ENCODE assay signal across 29 cellular contexts in the genomic region with DNA sequence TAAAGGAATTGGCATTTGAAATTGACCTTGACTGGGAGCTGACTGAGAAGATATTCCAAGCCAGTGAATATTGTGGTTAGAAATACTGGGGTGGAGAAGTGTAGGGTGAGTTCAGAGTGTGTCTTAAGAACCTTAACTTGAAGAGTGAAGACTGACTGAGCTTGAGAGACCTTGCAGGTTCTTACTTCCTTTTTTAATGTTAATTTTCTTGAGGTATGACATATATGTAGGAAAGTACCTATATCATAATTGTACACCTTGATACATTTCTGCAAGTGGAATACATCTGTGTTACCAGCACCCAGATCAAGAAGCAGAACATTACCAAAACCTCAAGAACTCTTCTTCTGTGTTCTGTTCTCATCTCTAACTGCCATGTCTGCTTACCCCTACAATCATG. TPM values are rescaled to one million over a fixed set of nuclear protein-coding genes. Genes with fewer than 3 reads are reported as not detected.
DNase-seq lines count a peak whose midpoint lies in the region; ATAC-seq, FAIRE-seq and TF ChIP-seq lines count a peak whose summit lies in the region.
"Had no signal": no experiment of that assay in that cellular context is flagged by ENCODE, and none has a peak within 500 bp of the region (broad histone marks: within the 10 kb centered on the region; RNA-seq: fewer than 3 reads in every experiment).

No MANE protein-coding gene starts in this region.

- TF ChIP-seq CTCF in HFFc6 (IDR thresholded peaks at IDR 0.05) (no peak), esophagus muscularis mucosa (IDR thresholded peaks at IDR 0.05) (no peak), osteocyte (IDR thresholded peaks at IDR 0.05) (no peak), Peyer's patch (IDR thresholded peaks at IDR 0.05) (no peak), HepG2 (CRISPR knock-in tag; IDR thresholded peaks at IDR 0.05) (no peak)

- H3K27me3 ChIP-seq in esophagus muscularis mucosa: no peaks in the 10 kb centered on the region
- no peaks in the 10 kb centered on the region for H3K27me3 ChIP-seq in Peyer's patch
- no peaks in the 10 kb centered on the region for H3K27me3 ChIP-seq in HepG2 (ENCODE audit: control insufficient read depth in 1 of 2, insufficient read depth in 2 of 2, low read length in 2 of 2)
- H3K27me3 ChIP-seq: BLaER1, cardiac muscle cell, left lung, upper lobe of right lung had no signal

- peaks cover 10 to 63% (median 55%) of the 10 kb centered on the region in 4 donors for H3K4me1 ChIP-seq in esophagus muscularis mucosa
- H3K4me1 ChIP-seq in Peyer's patch: peaks cover 0 to 14% (median 0%) of the 10 kb centered on the region in 4 donors
- H3K4me1 ChIP-seq in HepG2 (ENCODE audit: insufficient read depth, low read length): peaks cover 28% of the 10 kb centered on the region
- H3K4me1 ChIP-seq: BLaER1, left lung, upper lobe of right lung had no signal

- POLR2A ChIA-PET in HepG2 (lab: Yijun Ruan, JAX): no interaction called here

- H3K9me3 Mint-ChIP-seq in HFFc6 (no peaks in the 10 kb centered on the region), osteocyte (ENCODE audit: unreplicated experiment) (no peaks in the 10 kb centered on the region)
- H3K9me3 Mint-ChIP-seq: effector memory CD8-positive, alpha-beta T cell; natural killer cell had no signal

- H3K4me2 ChIP-seq in HepG2 (ENCODE audit: low read depth, low read length): no peak overlapping the region
- H3K4me2 ChIP-seq: BLaER1 had no signal

- peak; percentile 13 for DNase-seq in ELR (ENCODE audit: low read depth)
- DNase-seq in HFFc6: no peak
- no peak for DNase-seq in esophagus muscularis mucosa (ENCODE audit: extremely low spot score)
- DNase-seq in osteocyte (ENCODE audit: extremely low spot score, unreplicated experiment): no peak
- DNase-seq in Peyer's patch: no peak
- no peak for DNase-seq in HepG2 (ENCODE audit: low spot score)
- DNase-seq: activated CD4-positive, alpha-beta T cell treated with anti-CD3 and anti-CD28 coated beads, Interleukin-2, amount 50 U/mL, for 1 hour; aorta; cortex of kidney; DMS53; effector memory CD8-positive, alpha-beta T cell; GDM1; left lung; natural killer cell; NCI-H146; NCI-H2107; NCI-H446 treated with DMSO at 0.1 percent for 48 hours; NK-92 treated with Interleukin-12 subunit alpha and Interleukin-12 subunit beta, amount 100 ng/mL, for 24 hours; occipital lobe; SHP77 treated with DMSO at 0.1 percent for 48 hours; stimulated activated CD4-positive, alpha-beta T cell treated with anti-CD3 and anti-CD28 coated beads, Interleukin-2, amount 100 ng/mL, for 24 hours; T1000; upper lobe of right lung had no signal

- H3K36me3 Mint-ChIP-seq in HFFc6 (ENCODE audit: low read depth) (peaks cover 34% of the 10 kb centered on the region), osteocyte (ENCODE audit: unreplicated experiment) (peaks cover 30% of the 10 kb centered on the region)

- H3K4me1 Mint-ChIP-seq in HFFc6 (ENCODE audit: low read depth): peaks cover 28% of the 10 kb centered on the region
- H3K4me1 Mint-ChIP-seq in osteocyte (ENCODE audit: unreplicated experiment): peaks cover 16% of the 10 kb centered on the region

- CTCF ChIA-PET in HepG2 (lab: Yijun Ruan, JAX; ENCODE audit: low intra/inter-chr PET ratio, low total read pairs): no interaction called here

- ATAC-seq in GM21619 (IDR thresholded peaks at IDR 0.05; ENCODE audit: unreplicated experiment) (no peak), HepG2 (no peak)
- ATAC-seq: effector memory CD8-positive, alpha-beta T cell; esophagus mucosa; left lung; natural killer cell; upper lobe of right lung had no signal

- H3K27ac ChIP-seq in esophagus muscularis mucosa (replicated peaks in 1 of 4): peak overlapping the region; percentile 79 to 98 (median 85)
- H3K27ac ChIP-seq in Peyer's patch: peak overlapping the region in 1 of 4 donors; percentile 54
- H3K27ac ChIP-seq in HepG2 (ENCODE audit: extremely low read length, insufficient read depth, low read length): no peak overlapping the region
- H3K27ac ChIP-seq: BLaER1, cardiac muscle cell, HL-60, left lung, upper lobe of right lung had no signal

- in situ Hi-C loops in HepG2 (cut with HindIII; ENCODE audit: extremely low pct_ligation_motif_present, low pct_unique_long_range_greater_than_20kb): no loop called here

- H3K27ac Mint-ChIP-seq in HFFc6 (peak overlapping the region; percentile 78), osteocyte (ENCODE audit: unreplicated experiment) (peak overlapping the region; percentile 57)
- H3K27ac Mint-ChIP-seq: activated naive CD8-positive, alpha-beta T cell; natural killer cell had no signal

- intact Hi-C loops in esophagus muscularis mucosa (cut with DNase I): no loop called here
- intact Hi-C loops in HepG2 (cut with micrococcal nuclease; ENCODE audit: unreplicated experiment): no loop called here

- H4K20me1 ChIP-seq in HepG2 (ENCODE audit: insufficient read depth, low read length): no peaks in the 10 kb centered on the region

- peaks cover 10% of the 10 kb centered on the region for H3K79me2 ChIP-seq in HepG2 (ENCODE audit: insufficient read depth, low read length)

- BruUV-seq in HepG2 (replicated peaks; lab: Mats Ljungman, UMichigan): no TSS peak

- FAIRE-seq in HepG2 (lab: Jason Lieb, UNC): no peak

- peaks cover 0 to 41% (median 17%) of the 10 kb centered on the region in 4 donors for H3K36me3 ChIP-seq in esophagus muscularis mucosa
- peaks cover 0 to 23% (median 0%) of the 10 kb centered on the region in 3 donors for H3K36me3 ChIP-seq in Peyer's patch
- H3K36me3 ChIP-seq in HepG2 (replicated peaks in 1 of 2; ENCODE audit: control insufficient read depth in 1 of 2, insufficient read depth in 2 of 2, low read length in 2 of 2): peaks cover 15 to 84% of the 10 kb centered on the region in 2 experiments

- peak overlapping the region; percentile 4; the same call in 1 of the 2 replicates for H3K4me3 Mint-ChIP-seq in HFFc6
- no peak overlapping the region for H3K4me3 Mint-ChIP-seq in osteocyte (ENCODE audit: unreplicated experiment)
- H3K4me3 Mint-ChIP-seq: activated naive CD8-positive, alpha-beta T cell; effector memory CD8-positive, alpha-beta T cell; natural killer cell had no signal

- no peak overlapping the region for H2AFZ ChIP-seq in HepG2 (ENCODE audit: low read length)

- H3K27me3 Mint-ChIP-seq in HFFc6 (ENCODE audit: insufficient read depth) (peaks cover 2% of the 10 kb centered on the region; the same call in 1 of the 2 replicates), osteocyte (ENCODE audit: unreplicated experiment) (no peaks in the 10 kb centered on the region)
- H3K27me3 Mint-ChIP-seq: activated naive CD8-positive, alpha-beta T cell; effector memory CD8-positive, alpha-beta T cell had no signal

- H3K4me3 ChIP-seq in esophagus muscularis mucosa (no peak overlapping the region), Peyer's patch (no peak overlapping the region), HepG2 (replicated peaks in 1 of 3; ENCODE audit: insufficient read depth in 1 of 3, low read depth in 2 of 3, low read length in 3 of 3) (no peak overlapping the region)
- H3K4me3 ChIP-seq: BLaER1, cardiac muscle cell, left lung, upper lobe of right lung had no signal

- TF ChIP-seq POLR2A in esophagus muscularis mucosa (IDR thresholded peaks at IDR 0.05; ENCODE audit: low read depth) (no peak), Peyer's patch (IDR thresholded peaks at IDR 0.05) (no peak), HepG2 (IDR thresholded peaks at IDR 0.05; ENCODE audit: insufficient read depth in 1 of 2, low read depth in 2 of 2, low read length in 2 of 2) (no peak)

- TF ChIP-seq EP300 in esophagus muscularis mucosa (IDR thresholded peaks at IDR 0.05) (no peak), HepG2 (IDR thresholded peaks at IDR 0.05; ENCODE audit: low read depth in 2 of 2, low read length in 2 of 2) (no peak), HepG2 (CRISPR knock-in tag; IDR thresholded peaks at IDR 0.05; ENCODE audit: borderline replicate concordance) (no peak)

- no peak overlapping the region for H3K9ac ChIP-seq in HepG2 (ENCODE audit: insufficient read depth, low read depth, low read length)
- H3K9ac ChIP-seq: BLaER1 had no signal

- H3K9me3 ChIP-seq in esophagus muscularis mucosa (no peaks in the 10 kb centered on the region), Peyer's patch (no peaks in the 10 kb centered on the region), HepG2 (ENCODE audit: low read length) (no peaks in the 10 kb centered on the region)
- H3K9me3 ChIP-seq: BLaER1, left lung, upper lobe of right lung had no signal

- TF ChIP-seq RAD21 in HepG2 (CRISPR knock-in tag; IDR thresholded peaks at IDR 0.05): no peak

RNA-seq across cellular contexts. Expression of a gene that starts 11.0 kb away (rescaled TPM):
- 1 to 10 TPM; 5.7 to 7.6 (median 6.8) TPM for total RNA-seq in HFFc6 (2021; fragmentation: NEBNext Ultra II Directional; extraction: Animal tissue kit (Norgen Biotek cat#: 25700))
- total RNA-seq in esophagus muscularis mucosa: 10 to 100 TPM; 19.7 to 31.7 (median 24.5) TPM
- total RNA-seq in osteocyte: 10.1 and 10.3 TPM in 2 replicates
- 10 to 100 TPM; 14.0 to 32.4 (median 18.1) TPM for total RNA-seq in Peyer's patch
- total RNA-seq in HepG2 (2016; rRNA removed; fragmentation: Illumina TruSeq; extraction: Trizol): 28.7 and 30.4 TPM in 2 replicates
- 5.2 and 6.7 TPM in 2 replicates for total RNA-seq in HepG2 (2016; cell fraction: cytosol; rRNA removed; fragmentation: Illumina TruSeq; extraction: Trizol; ENCODE audit: low read depth)
- total RNA-seq in HepG2 (2016; cell fraction: insoluble cytoplasmic fraction; rRNA removed; fragmentation: Illumina TruSeq; extraction: Trizol): 29.9 and 33.4 TPM in 2 replicates
- total RNA-seq in HepG2 (2016; cell fraction: membrane; rRNA removed; fragmentation: Illumina TruSeq; extraction: Trizol): 8.6 and 10.5 TPM in 2 replicates
- 35.4 and 36.9 TPM in 2 replicates for total RNA-seq in HepG2 (2016; cell fraction: nucleus; rRNA removed; fragmentation: Illumina TruSeq; extraction: Trizol)
- polyA plus RNA-seq in HepG2 (2011; rRNA removed): 25.8 and 26.2 TPM in 2 replicates
- 18.8 and 19.6 TPM in 2 replicates for polyA plus RNA-seq in HepG2 (2011; cell fraction: cytosol; rRNA removed)
- polyA plus RNA-seq in HepG2 (2011; cell fraction: nucleus; rRNA removed): 58.1 and 67.7 TPM in 2 replicates
- polyA plus RNA-seq in HepG2 (2012): 11.8 and 14.5 TPM in 2 replicates
- polyA plus RNA-seq in HepG2 (2016; cell fraction: cytosol; fragmentation: Illumina TruSeq; extraction: Trizol; ENCODE audit: low read depth): 1.6 and 1.8 TPM in 2 replicates
- polyA plus RNA-seq in HepG2 (2016; cell fraction: insoluble cytoplasmic fraction; fragmentation: Illumina TruSeq; extraction: Trizol; ENCODE audit: low read depth): 24.2 and 25.5 TPM in 2 replicates
- polyA plus RNA-seq in HepG2 (2016; cell fraction: membrane; fragmentation: Illumina TruSeq; extraction: Trizol; ENCODE audit: low read depth): 4.9 TPM in 2 replicates
- polyA plus RNA-seq in HepG2 (2016; cell fraction: nucleus; fragmentation: Illumina TruSeq; extraction: Trizol; ENCODE audit: insufficient read depth, low read depth): 45.4 and 47.2 TPM in 2 replicates
- polyA minus RNA-seq in HepG2 (2011; rRNA and poly(A)+ RNA removed; ENCODE audit: low replicate concordance): 25.6 and 28.7 TPM in 2 replicates
- polyA minus RNA-seq in HepG2 (2011; cell fraction: cytosol; rRNA and poly(A)+ RNA removed): 10.4 and 11.8 TPM in 2 replicates
- polyA minus RNA-seq in HepG2 (2011; cell fraction: nucleus; rRNA and poly(A)+ RNA removed): 46.6 and 48.2 TPM in 2 replicates

RNA-seq across cellular contexts. Expression of a gene that starts 46.9 kb away (rescaled TPM):
- total RNA-seq in HFFc6 (2021; fragmentation: NEBNext Ultra II Directional; extraction: Animal tissue kit (Norgen Biotek cat#: 25700)): 10 to 100 TPM; 14.2 to 31.5 (median 29.2) TPM
- total RNA-seq in esophagus muscularis mucosa: 100 to 1,000 TPM in 3 of 4 donors, 10 to 100 TPM in 1; 93.9 to 311 (median 211) TPM
- total RNA-seq in osteocyte: 4.6 TPM in 2 replicates
- 10 to 100 TPM in 1 of 4 donors, 1 to 10 TPM in 3; 6.3 to 13.5 (median 7.8) TPM for total RNA-seq in Peyer's patch
- 64.0 and 76.5 TPM in 2 replicates for total RNA-seq in HepG2 (2016; rRNA removed; fragmentation: Illumina TruSeq; extraction: Trizol)
- total RNA-seq in HepG2 (2016; cell fraction: cytosol; rRNA removed; fragmentation: Illumina TruSeq; extraction: Trizol; ENCODE audit: low read depth): 7.7 and 8.1 TPM in 2 replicates
- total RNA-seq in HepG2 (2016; cell fraction: insoluble cytoplasmic fraction; rRNA removed; fragmentation: Illumina TruSeq; extraction: Trizol): 64.0 and 71.6 TPM in 2 replicates
- 21.2 and 23.0 TPM in 2 replicates for total RNA-seq in HepG2 (2016; cell fraction: membrane; rRNA removed; fragmentation: Illumina TruSeq; extraction: Trizol)
- total RNA-seq in HepG2 (2016; cell fraction: nucleus; rRNA removed; fragmentation: Illumina TruSeq; extraction: Trizol): 31.3 and 37.7 TPM in 2 replicates
- polyA plus RNA-seq in HepG2 (2011; rRNA removed): 26.7 and 51.4 TPM in 2 replicates
- polyA plus RNA-seq in HepG2 (2011; cell fraction: cytosol; rRNA removed): 28.2 and 38.6 TPM in 2 replicates
- 23.7 and 42.3 TPM in 2 replicates for polyA plus RNA-seq in HepG2 (2011; cell fraction: nucleus; rRNA removed)
- polyA plus RNA-seq in HepG2 (2012): 13.4 and 27.1 TPM in 2 replicates
- 3.9 and 4.0 TPM in 2 replicates for polyA plus RNA-seq in HepG2 (2016; cell fraction: cytosol; fragmentation: Illumina TruSeq; extraction: Trizol; ENCODE audit: low read depth)
- polyA plus RNA-seq in HepG2 (2016; cell fraction: insoluble cytoplasmic fraction; fragmentation: Illumina TruSeq; extraction: Trizol; ENCODE audit: low read depth): 80.4 and 80.8 TPM in 2 replicates
- polyA plus RNA-seq in HepG2 (2016; cell fraction: membrane; fragmentation: Illumina TruSeq; extraction: Trizol; ENCODE audit: low read depth): 11.5 and 12.2 TPM in 2 replicates
- polyA plus RNA-seq in HepG2 (2016; cell fraction: nucleus; fragmentation: Illumina TruSeq; extraction: Trizol; ENCODE audit: insufficient read depth, low read depth): 61.5 and 62.0 TPM in 2 replicates
- polyA minus RNA-seq in HepG2 (2011; rRNA and poly(A)+ RNA removed; ENCODE audit: low replicate concordance): 42.3 and 93.4 TPM in 2 replicates
- 16.7 and 27.9 TPM in 2 replicates for polyA minus RNA-seq in HepG2 (2011; cell fraction: cytosol; rRNA and poly(A)+ RNA removed)
- 19.5 and 32.3 TPM in 2 replicates for polyA minus RNA-seq in HepG2 (2011; cell fraction: nucleus; rRNA and poly(A)+ RNA removed)
